ENCODE assay signal across 11 cellular contexts in the genomic region with DNA sequence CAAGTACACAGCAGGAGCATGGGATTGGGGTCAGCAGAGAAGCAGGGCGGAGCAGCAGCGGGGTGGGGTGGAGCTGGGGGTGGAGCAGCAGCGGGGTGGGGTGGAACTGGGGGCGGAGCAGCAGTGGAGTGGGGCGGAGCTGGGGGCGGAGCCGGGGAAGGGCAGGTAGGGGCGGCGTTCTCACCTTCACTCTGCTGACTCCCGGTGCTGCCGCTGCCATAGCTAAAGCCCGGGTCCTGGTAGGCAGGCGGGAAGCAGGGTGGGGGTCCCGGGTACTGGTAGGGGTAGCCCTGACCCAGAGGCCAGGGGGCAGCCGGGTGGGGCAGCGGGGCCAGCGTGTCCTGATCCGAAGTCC. TPM values are rescaled to one million over a fixed set of nuclear protein-coding genes. Genes with fewer than 3 reads are reported as not detected.
A peak's percentile ranks its signal among the peaks of the same experiment; 100 is the strongest.
DNase-seq lines count a peak whose midpoint lies in the region; ATAC-seq, FAIRE-seq and TF ChIP-seq lines count a peak whose summit lies in the region.
"Had no signal": no experiment of that assay in that cellular context is flagged by ENCODE, and none has a peak within 500 bp of the region (broad histone marks: within the 10 kb centered on the region; RNA-seq: fewer than 3 reads in every experiment).

No MANE protein-coding gene starts in this region.

- H3K4me1 ChIP-seq in right lobe of liver = no peaks in the 10 kb centered on the region
- H3K4me1 ChIP-seq in HepG2 (ENCODE audit: insufficient read depth, low read length) = no peaks in the 10 kb centered on the region

- H3K27ac ChIP-seq in right lobe of liver = no peak overlapping the region
- no peak overlapping the region for H3K27ac ChIP-seq in HepG2 (ENCODE audit: extremely low read length, insufficient read depth, low read length)
- H3K27ac ChIP-seq: epithelial cell of prostate, VCaP had no signal

- WGBS in right lobe of liver (ENCODE audit: insufficient coverage, low coverage, low lambda C conversion rate, missing lambda C conversion rate) = 55% methylated on average over 2 of the region's 18 CpGs
- WGBS in HepG2 (ENCODE audit: low lambda C conversion rate) = 92% methylated on average over 10 of the region's 18 CpGs

- CTCF ChIA-PET in HepG2 (lab: Yijun Ruan, JAX; ENCODE audit: low intra/inter-chr PET ratio, low total read pairs) = no interaction called here

- ATAC-seq in right lobe of liver (peak in 3 of 4 donors; percentile 8 to 42 (median 18)), HepG2 (no peak), GM21360 (IDR thresholded peaks at IDR 0.05; ENCODE audit: unreplicated experiment) (no peak), HG02571 (IDR thresholded peaks at IDR 0.05; ENCODE audit: unreplicated experiment) (no peak)

- intact Hi-C loops in right lobe of liver (cut with DNase I) (no loop called here), HepG2 (cut with micrococcal nuclease; ENCODE audit: unreplicated experiment) (no loop called here)
- intact Hi-C loops in activated CD4-positive, alpha-beta T cell treated with anti-CD3 and anti-CD28 coated beads, Interleukin-2, amount 10 ng/mL, durations not matched to agents 24 days and 14 days (cut with micrococcal nuclease) = no loop called here

- DNase-seq in right lobe of liver (no peak), HepG2 (ENCODE audit: low spot score) (no peak), iPS-NIHi7 (ENCODE audit: extremely low spot score) (peak; percentile 94), NCI-H187 treated with DMSO at 0.1 percent for 48 hours (lab: John Stamatoyannopoulos, UW) (no peak), NCI-H2081 (lab: John Stamatoyannopoulos, UW) (no peak)
- DNase-seq in activated CD4-positive, alpha-beta T cell treated with anti-CD3 and anti-CD28 coated beads, Interleukin-2, amount 10 ng/mL, durations not matched to agents 24 days and 14 days = peak; percentile 78

- BruUV-seq in HepG2 (replicated peaks; lab: Mats Ljungman, UMichigan) = no TSS peak

- H3K4me3 ChIP-seq in right lobe of liver = no peak overlapping the region
- no peak overlapping the region for H3K4me3 ChIP-seq in HepG2 (replicated peaks in 1 of 3; ENCODE audit: insufficient read depth in 1 of 3, low read depth in 2 of 3, low read length in 3 of 3)

- no peak overlapping the region for H2AFZ ChIP-seq in HepG2 (ENCODE audit: low read length)

- TF ChIP-seq RAD21 in HepG2 (CRISPR knock-in tag; IDR thresholded peaks at IDR 0.05) = no peak

- H3K36me3 ChIP-seq in right lobe of liver (peaks cover 0 to 18% (median 2%) of the 10 kb centered on the region in 4 donors), HepG2 (replicated peaks in 1 of 2; ENCODE audit: control insufficient read depth in 1 of 2, insufficient read depth in 2 of 2, low read length in 2 of 2) (peaks cover 13 to 26% of the 10 kb centered on the region in 2 experiments)

- H3K79me2 ChIP-seq in HepG2 (ENCODE audit: insufficient read depth, low read length) = no peaks in the 10 kb centered on the region

- no peak overlapping the region for H3K27ac Mint-ChIP-seq in activated CD4-positive, alpha-beta T cell treated with anti-CD3 and anti-CD28 coated beads, Interleukin-2, amount 10 ng/mL, durations not matched to agents 24 days and 14 days

- H3K9me3 ChIP-seq in right lobe of liver (no peaks in the 10 kb centered on the region), HepG2 (ENCODE audit: low read length) (no peaks in the 10 kb centered on the region)

- H3K4me1 Mint-ChIP-seq in activated CD4-positive, alpha-beta T cell treated with anti-CD3 and anti-CD28 coated beads, Interleukin-2, amount 10 ng/mL, durations not matched to agents 24 days and 14 days = no peaks in the 10 kb centered on the region
- H3K4me1 Mint-ChIP-seq: neural crest cell had no signal

- no peak overlapping the region for H3K9ac ChIP-seq in HepG2 (ENCODE audit: insufficient read depth, low read depth, low read length)

- TF ChIP-seq POLR2A in right lobe of liver (IDR thresholded peaks at IDR 0.05) (no peak), HepG2 (IDR thresholded peaks at IDR 0.05; ENCODE audit: insufficient read depth in 1 of 2, low read depth in 2 of 2, low read length in 2 of 2) (no peak)

- peaks cover 7% of the 10 kb centered on the region; the same call in 1 of the 2 replicates for H4K20me1 ChIP-seq in HepG2 (ENCODE audit: insufficient read depth, low read length)

- H3K27me3 Mint-ChIP-seq in activated CD4-positive, alpha-beta T cell treated with anti-CD3 and anti-CD28 coated beads, Interleukin-2, amount 10 ng/mL, durations not matched to agents 24 days and 14 days = no peaks in the 10 kb centered on the region

- no peak for TF ChIP-seq EP300 in HepG2 (IDR thresholded peaks at IDR 0.05; ENCODE audit: low read depth in 2 of 2, low read length in 2 of 2)
- no peak for TF ChIP-seq EP300 in HepG2 (CRISPR knock-in tag; IDR thresholded peaks at IDR 0.05; ENCODE audit: borderline replicate concordance)

- H3K9me3 Mint-ChIP-seq in activated CD4-positive, alpha-beta T cell treated with anti-CD3 and anti-CD28 coated beads, Interleukin-2, amount 10 ng/mL, durations not matched to agents 24 days and 14 days = no peaks in the 10 kb centered on the region
- H3K9me3 Mint-ChIP-seq: neural crest cell had no signal

- no peak overlapping the region for H3K4me2 ChIP-seq in HepG2 (ENCODE audit: low read depth, low read length)

- TF ChIP-seq CTCF in right lobe of liver (IDR thresholded peaks at IDR 0.05) (no peak), HepG2 (CRISPR knock-in tag; IDR thresholded peaks at IDR 0.05) (no peak)

- peaks cover 27% of the 10 kb centered on the region for H3K36me3 Mint-ChIP-seq in activated CD4-positive, alpha-beta T cell treated with anti-CD3 and anti-CD28 coated beads, Interleukin-2, amount 10 ng/mL, durations not matched to agents 24 days and 14 days (ENCODE audit: low read depth)

- no peak for FAIRE-seq in HepG2 (lab: Jason Lieb, UNC)

- POLR2A ChIA-PET in HepG2 (lab: Yijun Ruan, JAX) = interaction anchor here (0.9 to 1.0 kb wide), 3 partner anchors 10 to 61 kb away, joined by 3 to 4 read pairs (median 4); a partner anchor contains a TSS

- no peak overlapping the region for H3K4me3 Mint-ChIP-seq in activated CD4-positive, alpha-beta T cell treated with anti-CD3 and anti-CD28 coated beads, Interleukin-2, amount 10 ng/mL, durations not matched to agents 24 days and 14 days
- H3K4me3 Mint-ChIP-seq: neural crest cell had no signal

- in situ Hi-C loops in HepG2 (cut with HindIII; ENCODE audit: extremely low pct_ligation_motif_present, low pct_unique_long_range_greater_than_20kb) = no loop called here

- H3K27me3 ChIP-seq in right lobe of liver (no peaks in the 10 kb centered on the region), HepG2 (ENCODE audit: control insufficient read depth in 1 of 2, insufficient read depth in 2 of 2, low read length in 2 of 2) (no peaks in the 10 kb centered on the region)

RNA-seq across cellular contexts. Expression of a gene that starts 6.7 kb away (rescaled TPM):
- total RNA-seq in right lobe of liver = 1 to 10 TPM in 2 of 6 experiments, under 1 TPM in 4; 0.10 to 2.7 (median 0.33) TPM
- 0.15 TPM in 1 of 2 replicates, not detected in the other for total RNA-seq in HepG2 (2016; rRNA removed; fragmentation: Illumina TruSeq; extraction: Trizol)
- total RNA-seq in HepG2 (2016; cell fraction: cytosol; rRNA removed; fragmentation: Illumina TruSeq; extraction: Trizol; ENCODE audit: low read depth) = not detected in 2 replicates
- total RNA-seq in HepG2 (2016; cell fraction: insoluble cytoplasmic fraction; rRNA removed; fragmentation: Illumina TruSeq; extraction: Trizol) = 0.13 TPM in 1 of 2 replicates, not detected in the other
- total RNA-seq in HepG2 (2016; cell fraction: membrane; rRNA removed; fragmentation: Illumina TruSeq; extraction: Trizol) = not detected in 2 replicates
- total RNA-seq in HepG2 (2016; cell fraction: nucleus; rRNA removed; fragmentation: Illumina TruSeq; extraction: Trizol) = 0.12 and 0.25 TPM in 2 replicates
- polyA plus RNA-seq in HepG2 (2011; rRNA removed) = 0.13 and 0.20 TPM in 2 replicates
- 0.13 and 0.21 TPM in 2 replicates for polyA plus RNA-seq in HepG2 (2011; cell fraction: cytosol; rRNA removed)
- 1.5 and 2.4 TPM in 2 replicates for polyA plus RNA-seq in HepG2 (2011; cell fraction: nucleus; rRNA removed)
- polyA plus RNA-seq in HepG2 (2012) = 0.17 TPM in 2 replicates
- polyA plus RNA-seq in HepG2 (2016; cell fraction: cytosol; fragmentation: Illumina TruSeq; extraction: Trizol; ENCODE audit: low read depth) = not detected in 2 replicates
- not detected in 2 replicates for polyA plus RNA-seq in HepG2 (2016; cell fraction: insoluble cytoplasmic fraction; fragmentation: Illumina TruSeq; extraction: Trizol; ENCODE audit: low read depth)
- polyA plus RNA-seq in HepG2 (2016; cell fraction: membrane; fragmentation: Illumina TruSeq; extraction: Trizol; ENCODE audit: low read depth) = 0.07 TPM in 1 of 2 replicates, not detected in the other
- polyA plus RNA-seq in HepG2 (2016; cell fraction: nucleus; fragmentation: Illumina TruSeq; extraction: Trizol; ENCODE audit: insufficient read depth, low read depth) = 0.25 and 0.30 TPM in 2 replicates
- polyA minus RNA-seq in HepG2 (2011; rRNA and poly(A)+ RNA removed; ENCODE audit: low replicate concordance) = 1.2 TPM in 2 replicates
- 0.20 and 0.26 TPM in 2 replicates for polyA minus RNA-seq in HepG2 (2011; cell fraction: cytosol; rRNA and poly(A)+ RNA removed)
- 0.64 and 0.75 TPM in 2 replicates for polyA minus RNA-seq in HepG2 (2011; cell fraction: nucleus; rRNA and poly(A)+ RNA removed)
- 0.28 and 0.38 TPM in 2 replicates for total RNA-seq in activated CD4-positive, alpha-beta T cell treated with anti-CD3 and anti-CD28 coated beads, Interleukin-2, amount 10 ng/mL, durations not matched to agents 24 days and 14 days

RNA-seq across cellular contexts. Expression of a gene that starts 11.4 kb away (rescaled TPM):
- total RNA-seq in right lobe of liver (10 to 100 TPM; 32.7 to 54.6 (median 41.2) TPM), HepG2 (2016; rRNA removed; fragmentation: Illumina TruSeq; extraction: Trizol) (42.8 and 60.4 TPM in 2 replicates)
- total RNA-seq in HepG2 (2016; cell fraction: cytosol; rRNA removed; fragmentation: Illumina TruSeq; extraction: Trizol; ENCODE audit: low read depth) = 36.3 and 41.3 TPM in 2 replicates
- total RNA-seq in HepG2 (2016; cell fraction: insoluble cytoplasmic fraction; rRNA removed; fragmentation: Illumina TruSeq; extraction: Trizol) = 36.7 and 61.0 TPM in 2 replicates
- 84.2 and 90.2 TPM in 2 replicates for total RNA-seq in HepG2 (2016; cell fraction: membrane; rRNA removed; fragmentation: Illumina TruSeq; extraction: Trizol)
- total RNA-seq in HepG2 (2016; cell fraction: nucleus; rRNA removed; fragmentation: Illumina TruSeq; extraction: Trizol) = 38.1 and 46.4 TPM in 2 replicates
- 30.8 and 49.5 TPM in 2 replicates for polyA plus RNA-seq in HepG2 (2011; rRNA removed)
- 25.9 and 50.1 TPM in 2 replicates for polyA plus RNA-seq in HepG2 (2011; cell fraction: cytosol; rRNA removed)
- 153 and 204 TPM in 2 replicates for polyA plus RNA-seq in HepG2 (2011; cell fraction: nucleus; rRNA removed)
- 29.7 and 38.8 TPM in 2 replicates for polyA plus RNA-seq in HepG2 (2012)
- polyA plus RNA-seq in HepG2 (2016; cell fraction: cytosol; fragmentation: Illumina TruSeq; extraction: Trizol; ENCODE audit: low read depth) = 26.3 and 31.1 TPM in 2 replicates
- polyA plus RNA-seq in HepG2 (2016; cell fraction: insoluble cytoplasmic fraction; fragmentation: Illumina TruSeq; extraction: Trizol; ENCODE audit: low read depth) = 34.3 and 36.1 TPM in 2 replicates
- polyA plus RNA-seq in HepG2 (2016; cell fraction: membrane; fragmentation: Illumina TruSeq; extraction: Trizol; ENCODE audit: low read depth) = 54.8 and 63.5 TPM in 2 replicates
- polyA plus RNA-seq in HepG2 (2016; cell fraction: nucleus; fragmentation: Illumina TruSeq; extraction: Trizol; ENCODE audit: insufficient read depth, low read depth) = 84.5 and 84.8 TPM in 2 replicates
- 41.6 and 83.7 TPM in 2 replicates for polyA minus RNA-seq in HepG2 (2011; rRNA and poly(A)+ RNA removed; ENCODE audit: low replicate concordance)
- polyA minus RNA-seq in HepG2 (2011; cell fraction: cytosol; rRNA and poly(A)+ RNA removed) = 26.2 and 33.4 TPM in 2 replicates
- 27.6 and 29.8 TPM in 2 replicates for polyA minus RNA-seq in HepG2 (2011; cell fraction: nucleus; rRNA and poly(A)+ RNA removed)
- total RNA-seq in activated CD4-positive, alpha-beta T cell treated with anti-CD3 and anti-CD28 coated beads, Interleukin-2, amount 10 ng/mL, durations not matched to agents 24 days and 14 days = 63.2 and 65.9 TPM in 2 replicates

RNA-seq across cellular contexts. Expression of a gene that starts 13.2 kb away (rescaled TPM):
- total RNA-seq in right lobe of liver (10 to 100 TPM; 26.9 to 57.7 (median 33.1) TPM), HepG2 (2016; rRNA removed; fragmentation: Illumina TruSeq; extraction: Trizol) (7.2 and 9.3 TPM in 2 replicates)
- total RNA-seq in HepG2 (2016; cell fraction: cytosol; rRNA removed; fragmentation: Illumina TruSeq; extraction: Trizol; ENCODE audit: low read depth) = 6.9 and 8.7 TPM in 2 replicates
- total RNA-seq in HepG2 (2016; cell fraction: insoluble cytoplasmic fraction; rRNA removed; fragmentation: Illumina TruSeq; extraction: Trizol) = 6.2 and 9.8 TPM in 2 replicates
- 15.1 and 19.3 TPM in 2 replicates for total RNA-seq in HepG2 (2016; cell fraction: membrane; rRNA removed; fragmentation: Illumina TruSeq; extraction: Trizol)
- total RNA-seq in HepG2 (2016; cell fraction: nucleus; rRNA removed; fragmentation: Illumina TruSeq; extraction: Trizol) = 7.2 and 8.0 TPM in 2 replicates
- 5.5 and 8.0 TPM in 2 replicates for polyA plus RNA-seq in HepG2 (2011; rRNA removed)
- polyA plus RNA-seq in HepG2 (2011; cell fraction: cytosol; rRNA removed) = 7.7 and 13.2 TPM in 2 replicates
- 11.5 and 12.6 TPM in 2 replicates for polyA plus RNA-seq in HepG2 (2011; cell fraction: nucleus; rRNA removed)
- 7.1 and 9.6 TPM in 2 replicates for polyA plus RNA-seq in HepG2 (2012)
- 12.5 and 15.0 TPM in 2 replicates for polyA plus RNA-seq in HepG2 (2016; cell fraction: cytosol; fragmentation: Illumina TruSeq; extraction: Trizol; ENCODE audit: low read depth)
- polyA plus RNA-seq in HepG2 (2016; cell fraction: insoluble cytoplasmic fraction; fragmentation: Illumina TruSeq; extraction: Trizol; ENCODE audit: low read depth) = 13.9 and 15.2 TPM in 2 replicates
- polyA plus RNA-seq in HepG2 (2016; cell fraction: membrane; fragmentation: Illumina TruSeq; extraction: Trizol; ENCODE audit: low read depth) = 23.5 and 26.0 TPM in 2 replicates
- 16.7 and 16.9 TPM in 2 replicates for polyA plus RNA-seq in HepG2 (2016; cell fraction: nucleus; fragmentation: Illumina TruSeq; extraction: Trizol; ENCODE audit: insufficient read depth, low read depth)
- polyA minus RNA-seq in HepG2 (2011; rRNA and poly(A)+ RNA removed; ENCODE audit: low replicate concordance) = 9.3 and 18.2 TPM in 2 replicates
- polyA minus RNA-seq in HepG2 (2011; cell fraction: cytosol; rRNA and poly(A)+ RNA removed) = 13.4 and 15.4 TPM in 2 replicates
- 9.8 and 11.6 TPM in 2 replicates for polyA minus RNA-seq in HepG2 (2011; cell fraction: nucleus; rRNA and poly(A)+ RNA removed)
- total RNA-seq in activated CD4-positive, alpha-beta T cell treated with anti-CD3 and anti-CD28 coated beads, Interleukin-2, amount 10 ng/mL, durations not matched to agents 24 days and 14 days = 11.5 and 12.3 TPM in 2 replicates

RNA-seq across cellular contexts. Expression of a gene that starts 13.3 kb away (rescaled TPM):
- total RNA-seq in right lobe of liver = 10 to 100 TPM; 35.1 to 52.4 (median 43.5) TPM
- 46.4 and 52.8 TPM in 2 replicates for total RNA-seq in HepG2 (2016; rRNA removed; fragmentation: Illumina TruSeq; extraction: Trizol)
- total RNA-seq in HepG2 (2016; cell fraction: cytosol; rRNA removed; fragmentation: Illumina TruSeq; extraction: Trizol; ENCODE audit: low read depth) = 23.1 and 23.4 TPM in 2 replicates
- total RNA-seq in HepG2 (2016; cell fraction: insoluble cytoplasmic fraction; rRNA removed; fragmentation: Illumina TruSeq; extraction: Trizol) = 37.6 and 53.6 TPM in 2 replicates
- total RNA-seq in HepG2 (2016; cell fraction: membrane; rRNA removed; fragmentation: Illumina TruSeq; extraction: Trizol) = 22.1 and 22.9 TPM in 2 replicates
- total RNA-seq in HepG2 (2016; cell fraction: nucleus; rRNA removed; fragmentation: Illumina TruSeq; extraction: Trizol) = 43.7 and 54.4 TPM in 2 replicates
- 94.8 and 104 TPM in 2 replicates for polyA plus RNA-seq in HepG2 (2011; rRNA removed)
- 80.0 and 107 TPM in 2 replicates for polyA plus RNA-seq in HepG2 (2011; cell fraction: cytosol; rRNA removed)
- polyA plus RNA-seq in HepG2 (2011; cell fraction: nucleus; rRNA removed) = 412 and 553 TPM in 2 replicates
- polyA plus RNA-seq in HepG2 (2012) = 69.0 and 86.1 TPM in 2 replicates
- 11.0 and 11.1 TPM in 2 replicates for polyA plus RNA-seq in HepG2 (2016; cell fraction: cytosol; fragmentation: Illumina TruSeq; extraction: Trizol; ENCODE audit: low read depth)
- 38.3 and 53.4 TPM in 2 replicates for polyA plus RNA-seq in HepG2 (2016; cell fraction: insoluble cytoplasmic fraction; fragmentation: Illumina TruSeq; extraction: Trizol; ENCODE audit: low read depth)
- polyA plus RNA-seq in HepG2 (2016; cell fraction: membrane; fragmentation: Illumina TruSeq; extraction: Trizol; ENCODE audit: low read depth) = 14.8 and 15.0 TPM in 2 replicates
- polyA plus RNA-seq in HepG2 (2016; cell fraction: nucleus; fragmentation: Illumina TruSeq; extraction: Trizol; ENCODE audit: insufficient read depth, low read depth) = 173 and 181 TPM in 2 replicates
- polyA minus RNA-seq in HepG2 (2011; rRNA and poly(A)+ RNA removed; ENCODE audit: low replicate concordance) = 120 and 176 TPM in 2 replicates
- polyA minus RNA-seq in HepG2 (2011; cell fraction: cytosol; rRNA and poly(A)+ RNA removed) = 37.5 and 38.1 TPM in 2 replicates
- polyA minus RNA-seq in HepG2 (2011; cell fraction: nucleus; rRNA and poly(A)+ RNA removed) = 64.4 and 69.0 TPM in 2 replicates
- total RNA-seq in activated CD4-positive, alpha-beta T cell treated with anti-CD3 and anti-CD28 coated beads, Interleukin-2, amount 10 ng/mL, durations not matched to agents 24 days and 14 days = 145 TPM in 2 replicates

RNA-seq across cellular contexts. Expression of a gene that starts 20.6 kb away (rescaled TPM):
- total RNA-seq in right lobe of liver = 10 to 100 TPM in 2 of 6 experiments, 1 to 10 TPM in 4; 2.2 to 11.9 (median 3.3) TPM
- total RNA-seq in HepG2 (2016; rRNA removed; fragmentation: Illumina TruSeq; extraction: Trizol) = 5.4 and 19.8 TPM in 2 replicates
- 4.4 and 6.1 TPM in 2 replicates for total RNA-seq in HepG2 (2016; cell fraction: cytosol; rRNA removed; fragmentation: Illumina TruSeq; extraction: Trizol; ENCODE audit: low read depth)
- total RNA-seq in HepG2 (2016; cell fraction: insoluble cytoplasmic fraction; rRNA removed; fragmentation: Illumina TruSeq; extraction: Trizol) = 5.2 and 18.5 TPM in 2 replicates
- total RNA-seq in HepG2 (2016; cell fraction: membrane; rRNA removed; fragmentation: Illumina TruSeq; extraction: Trizol) = 9.0 and 10.5 TPM in 2 replicates
- 15.6 and 22.5 TPM in 2 replicates for total RNA-seq in HepG2 (2016; cell fraction: nucleus; rRNA removed; fragmentation: Illumina TruSeq; extraction: Trizol)
- polyA plus RNA-seq in HepG2 (2011; rRNA removed) = 44.8 and 71.0 TPM in 2 replicates
- polyA plus RNA-seq in HepG2 (2011; cell fraction: cytosol; rRNA removed) = 35.7 and 49.1 TPM in 2 replicates
- polyA plus RNA-seq in HepG2 (2011; cell fraction: nucleus; rRNA removed) = 279 and 296 TPM in 2 replicates
- 22.6 and 42.3 TPM in 2 replicates for polyA plus RNA-seq in HepG2 (2012)
- polyA plus RNA-seq in HepG2 (2016; cell fraction: cytosol; fragmentation: Illumina TruSeq; extraction: Trizol; ENCODE audit: low read depth) = 4.9 and 5.3 TPM in 2 replicates
- polyA plus RNA-seq in HepG2 (2016; cell fraction: insoluble cytoplasmic fraction; fragmentation: Illumina TruSeq; extraction: Trizol; ENCODE audit: low read depth) = 6.0 and 9.7 TPM in 2 replicates
- polyA plus RNA-seq in HepG2 (2016; cell fraction: membrane; fragmentation: Illumina TruSeq; extraction: Trizol; ENCODE audit: low read depth) = 10.7 and 11.1 TPM in 2 replicates
- 56.0 and 64.0 TPM in 2 replicates for polyA plus RNA-seq in HepG2 (2016; cell fraction: nucleus; fragmentation: Illumina TruSeq; extraction: Trizol; ENCODE audit: insufficient read depth, low read depth)
- polyA minus RNA-seq in HepG2 (2011; rRNA and poly(A)+ RNA removed; ENCODE audit: low replicate concordance) = 0.26 and 46.5 TPM in 2 replicates
- 16.7 and 21.9 TPM in 2 replicates for polyA minus RNA-seq in HepG2 (2011; cell fraction: cytosol; rRNA and poly(A)+ RNA removed)
- polyA minus RNA-seq in HepG2 (2011; cell fraction: nucleus; rRNA and poly(A)+ RNA removed) = 11.8 and 16.9 TPM in 2 replicates
- total RNA-seq in activated CD4-positive, alpha-beta T cell treated with anti-CD3 and anti-CD28 coated beads, Interleukin-2, amount 10 ng/mL, durations not matched to agents 24 days and 14 days = 0.24 and 0.75 TPM in 2 replicates

Comparison
In these comparisons a context has a peak if more than half of its experiments do, and no peak if none do; other contexts are left out.
1. ATAC-seq: peak in right lobe of liver (3 of 4); none in HepG2 (single experiment), GM21360 (single experiment) and HG02571 (single experiment).
2. DNase-seq: peak in activated CD4-positive, alpha-beta T cell treated with anti-CD3 and anti-CD28 coated beads, Interleukin-2, amount 10 ng/mL, durations not matched to agents 24 days and 14 days (single experiment) and iPS-NIHi7 (single experiment); none in right lobe of liver (0 of 3), HepG2 (single experiment), NCI-H187 treated with DMSO at 0.1 percent for 48 hours (single experiment) and NCI-H2081 (0 of 2).